Comparison of ENCODE assay signal across 18 cellular contexts in genomic region chr22:24566899-24567511, GRCh38. TPM values are rescaled to one million over a fixed set of nuclear protein-coding genes. Genes with fewer than 3 reads are reported as not detected.
A peak's percentile ranks its signal among the peaks of the same experiment; 100 is the strongest.
DNase-seq lines count a peak whose midpoint lies in the region; ATAC-seq and TF ChIP-seq lines count a peak whose summit lies in the region.
"Had no signal": no experiment of that assay in that cellular context is flagged by ENCODE, and none has a peak within 500 bp of the region (broad histone marks: within the 10 kb centered on the region; RNA-seq: fewer than 3 reads in every experiment).

No MANE protein-coding gene starts in this region.

- 61 to 67% (median 65%) methylated on average over 8 of the region's 8 CpGs for WGBS in heart left ventricle, 4 donors
- 52 to 61% methylated on average over 7 to 8 of the region's 8 CpGs for WGBS in thyroid gland, 2 donors

- TF ChIP-seq CTCF in cardiac muscle cell (IDR thresholded peaks at IDR 0.05; ENCODE audit: low read depth, low read length), result no peak
- no peak for TF ChIP-seq CTCF in heart left ventricle (IDR thresholded peaks at IDR 0.05)
- TF ChIP-seq CTCF in thyroid gland (IDR thresholded peaks at IDR 0.05), result no peak

- H3K4me3 ChIP-seq in cardiac muscle cell (no peak overlapping the region), heart left ventricle (no peak overlapping the region), iPS-15b (ENCODE audit: low read depth, low read length) (no peak overlapping the region), thyroid gland (replicated peaks in 1 of 3) (no peak overlapping the region)
- H3K4me3 ChIP-seq: PC-9, vagina had no signal

- intact Hi-C loops in heart left ventricle (cut with DNase I), result no loop called here
- intact Hi-C loops in thyroid gland (cut with DNase I), result no loop called here

- TF ChIP-seq POLR2A in heart left ventricle (IDR thresholded peaks at IDR 0.05) (no peak), thyroid gland (IDR thresholded peaks at IDR 0.05) (no peak)

- ATAC-seq in heart left ventricle (no peak), HG03520 (IDR thresholded peaks at IDR 0.05; ENCODE audit: unreplicated experiment) (no peak), HG03280 (IDR thresholded peaks at IDR 0.05; ENCODE audit: unreplicated experiment) (no peak)
- ATAC-seq: esophagus mucosa; naive thymus-derived CD8-positive, alpha-beta T cell had no signal

- no peaks in the 10 kb centered on the region for H3K4me1 ChIP-seq in cardiac muscle cell (ENCODE audit: low read depth)
- peaks cover 0 to 60% (median 29%) of the 10 kb centered on the region in 12 donors for H3K4me1 ChIP-seq in heart left ventricle
- H3K4me1 ChIP-seq in iPS-15b (ENCODE audit: control insufficient read depth, insufficient read depth, low read length), result no peaks in the 10 kb centered on the region
- H3K4me1 ChIP-seq in thyroid gland, result peaks cover 11 to 15% of the 10 kb centered on the region in 2 donors

- H3K27me3 ChIP-seq in cardiac muscle cell (no peaks in the 10 kb centered on the region), heart left ventricle (no peaks in the 10 kb centered on the region), iPS-15b (ENCODE audit: control insufficient read depth, insufficient read depth, low read length) (no peaks in the 10 kb centered on the region), thyroid gland (no peaks in the 10 kb centered on the region)
- H3K27me3 ChIP-seq: vagina had no signal

- no peaks in the 10 kb centered on the region for H3K9me3 ChIP-seq in cardiac muscle cell (ENCODE audit: low read depth)
- H3K9me3 ChIP-seq in heart left ventricle, result no peaks in the 10 kb centered on the region
- H3K9me3 ChIP-seq in iPS-15b (ENCODE audit: control insufficient read depth, insufficient read depth, low read length), result no peaks in the 10 kb centered on the region
- no peaks in the 10 kb centered on the region for H3K9me3 ChIP-seq in thyroid gland
- H3K9me3 ChIP-seq: vagina had no signal

- peaks cover 26% of the 10 kb centered on the region for H3K36me3 ChIP-seq in cardiac muscle cell
- H3K36me3 ChIP-seq in heart left ventricle, result peaks cover 0 to 76% (median 52%) of the 10 kb centered on the region in 9 donors
- peaks cover 28% of the 10 kb centered on the region for H3K36me3 ChIP-seq in iPS-15b (ENCODE audit: control insufficient read depth, insufficient read depth, low read length)
- peaks cover 25 to 30% of the 10 kb centered on the region in 2 donors for H3K36me3 ChIP-seq in thyroid gland

- H3K27ac ChIP-seq in cardiac muscle cell, result peak overlapping the region; percentile 50
- peak overlapping the region in 2 of 12 donors; percentile 11 to 23 for H3K27ac ChIP-seq in heart left ventricle
- H3K27ac ChIP-seq in thyroid gland, result peak overlapping the region in 1 of 3 donors; percentile 14
- H3K27ac ChIP-seq: PC-9, vagina had no signal

- DNase-seq in cardiac muscle cell (ENCODE audit: low read depth in 1 of 2, low spot score in 1 of 2) (peak; percentile 3 to 18), heart left ventricle (no peak), NCI-H2029 (lab: John Stamatoyannopoulos, UW) (peak; percentile 11), thyroid gland (peak; percentile 48 to 63), NCI-H1694 treated with DMSO at 0.1 percent for 48 hours (lab: John Stamatoyannopoulos, UW) (no peak)
- DNase-seq: activated CD4-positive, alpha-beta T cell treated with anti-CD3 and anti-CD28 coated beads for 1 hour; islet precursor cell; mesenchymal stem cell; naive thymus-derived CD8-positive, alpha-beta T cell; NCI-H1930; NCI-H69; PC-9; T-helper 9 cell had no signal

- peak overlapping the region; percentile 65 for H3K9ac ChIP-seq in iPS-15b (ENCODE audit: low read depth, low read length)

RNA-seq across cellular contexts. Expression of gene SNRPD3, which starts 11.2 kb away (rescaled TPM):
- total RNA-seq in cardiac muscle cell (222 and 290 TPM in 2 replicates), heart left ventricle (100 to 1,000 TPM in 2 of 9 donors, 10 to 100 TPM in 7; 64.8 to 227 (median 74.0) TPM), thyroid gland (100 to 1,000 TPM in 3 of 4 donors, 10 to 100 TPM in 1; 96.9 to 216 (median 145) TPM)
- polyA plus RNA-seq in cardiac muscle cell (119 and 125 TPM in 2 replicates), heart left ventricle (100 to 1,000 TPM in 1 of 2 donors, 10 to 100 TPM in 1; 91.1 to 146 TPM)

RNA-seq across cellular contexts. Expression of gene GUCD1, which starts 12.1 kb away (rescaled TPM):
- 73.9 and 106 TPM in 2 replicates for total RNA-seq in cardiac muscle cell
- polyA plus RNA-seq in cardiac muscle cell, result 68.8 and 69.8 TPM in 2 replicates
- 100 to 1,000 TPM; 147 to 487 (median 186) TPM for total RNA-seq in heart left ventricle
- polyA plus RNA-seq in heart left ventricle, result 100 to 1,000 TPM; 159 to 272 TPM
- total RNA-seq in thyroid gland, result 10 to 100 TPM; 51.6 to 89.7 (median 74.2) TPM

RNA-seq across cellular contexts. Expression of gene LRRC75B, which starts 25.9 kb away (rescaled TPM):
- total RNA-seq in cardiac muscle cell (33.0 and 42.4 TPM in 2 replicates), heart left ventricle (1 to 10 TPM; 3.7 to 6.5 (median 4.5) TPM), thyroid gland (10 to 100 TPM; 18.6 to 51.2 (median 39.6) TPM)
- polyA plus RNA-seq in cardiac muscle cell (48.4 and 58.5 TPM in 2 replicates), heart left ventricle (1 to 10 TPM; 2.6 to 8.0 TPM)
- total RNA-seq: naive thymus-derived CD8-positive, alpha-beta T cell had no signal

RNA-seq across cellular contexts. Expression of gene GGT1, which starts 36.0 kb away (rescaled TPM):
- total RNA-seq in cardiac muscle cell (12.0 and 20.4 TPM in 2 replicates), heart left ventricle (1 to 10 TPM in 6 of 9 donors, under 1 TPM in 2, not detected in 1; 0.83 to 8.2 (median 1.5) TPM), thyroid gland (10 to 100 TPM; 15.5 to 20.7 (median 18.2) TPM)
- polyA plus RNA-seq in cardiac muscle cell (17.2 and 24.1 TPM in 2 replicates), heart left ventricle (1 to 10 TPM in 1 of 2 donors, under 1 TPM in 1; 0.93 to 1.7 TPM)

Comparison
In these comparisons a context has a peak if more than half of its experiments do, and no peak if none do; other contexts are left out.
1. DNase-seq: peak in cardiac muscle cell (2 of 2), NCI-H2029 (single experiment) and thyroid gland (2 of 2); none in heart left ventricle (0 of 5) and NCI-H1694 treated with DMSO at 0.1 percent for 48 hours (single experiment).